ENCODE assay signal across 1 cellular context in the genomic region with DNA sequence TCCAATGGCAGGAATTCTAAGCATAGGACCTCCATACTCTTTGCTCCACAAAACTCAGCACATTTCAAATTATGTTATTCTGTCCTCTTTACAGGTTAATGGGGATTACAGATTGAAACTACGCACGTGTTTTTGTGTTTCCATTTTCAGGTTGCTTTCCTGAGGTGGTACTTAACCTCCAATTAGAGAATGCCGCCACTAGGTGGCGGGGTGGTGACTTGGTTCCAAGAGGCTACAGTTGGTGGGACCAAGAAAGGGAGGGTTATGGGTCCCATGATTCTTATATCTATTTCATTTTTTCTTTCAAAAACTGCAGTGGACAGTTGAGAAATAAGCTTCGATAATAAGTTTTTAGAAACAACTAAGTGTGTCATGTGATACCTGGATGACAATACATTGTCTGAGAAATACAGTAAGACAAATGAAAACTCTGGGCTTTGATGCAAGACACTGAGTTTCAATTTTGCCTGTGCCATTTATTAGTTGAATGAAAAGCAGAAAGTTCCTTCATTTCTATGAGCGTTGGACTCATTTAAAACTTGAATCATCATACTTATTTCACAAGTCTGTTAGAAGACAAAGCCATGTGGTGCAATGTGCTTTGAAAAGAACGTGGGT.
TF ChIP-seq lines count a peak whose summit lies in the region.

No MANE protein-coding gene starts in this region.

TF ChIP-seq in WTC11, 78 proteins besides CTCF, POLR2A, EP300 and RAD21 (continued from another document):
- TF ChIP-seq, protein P1, sequence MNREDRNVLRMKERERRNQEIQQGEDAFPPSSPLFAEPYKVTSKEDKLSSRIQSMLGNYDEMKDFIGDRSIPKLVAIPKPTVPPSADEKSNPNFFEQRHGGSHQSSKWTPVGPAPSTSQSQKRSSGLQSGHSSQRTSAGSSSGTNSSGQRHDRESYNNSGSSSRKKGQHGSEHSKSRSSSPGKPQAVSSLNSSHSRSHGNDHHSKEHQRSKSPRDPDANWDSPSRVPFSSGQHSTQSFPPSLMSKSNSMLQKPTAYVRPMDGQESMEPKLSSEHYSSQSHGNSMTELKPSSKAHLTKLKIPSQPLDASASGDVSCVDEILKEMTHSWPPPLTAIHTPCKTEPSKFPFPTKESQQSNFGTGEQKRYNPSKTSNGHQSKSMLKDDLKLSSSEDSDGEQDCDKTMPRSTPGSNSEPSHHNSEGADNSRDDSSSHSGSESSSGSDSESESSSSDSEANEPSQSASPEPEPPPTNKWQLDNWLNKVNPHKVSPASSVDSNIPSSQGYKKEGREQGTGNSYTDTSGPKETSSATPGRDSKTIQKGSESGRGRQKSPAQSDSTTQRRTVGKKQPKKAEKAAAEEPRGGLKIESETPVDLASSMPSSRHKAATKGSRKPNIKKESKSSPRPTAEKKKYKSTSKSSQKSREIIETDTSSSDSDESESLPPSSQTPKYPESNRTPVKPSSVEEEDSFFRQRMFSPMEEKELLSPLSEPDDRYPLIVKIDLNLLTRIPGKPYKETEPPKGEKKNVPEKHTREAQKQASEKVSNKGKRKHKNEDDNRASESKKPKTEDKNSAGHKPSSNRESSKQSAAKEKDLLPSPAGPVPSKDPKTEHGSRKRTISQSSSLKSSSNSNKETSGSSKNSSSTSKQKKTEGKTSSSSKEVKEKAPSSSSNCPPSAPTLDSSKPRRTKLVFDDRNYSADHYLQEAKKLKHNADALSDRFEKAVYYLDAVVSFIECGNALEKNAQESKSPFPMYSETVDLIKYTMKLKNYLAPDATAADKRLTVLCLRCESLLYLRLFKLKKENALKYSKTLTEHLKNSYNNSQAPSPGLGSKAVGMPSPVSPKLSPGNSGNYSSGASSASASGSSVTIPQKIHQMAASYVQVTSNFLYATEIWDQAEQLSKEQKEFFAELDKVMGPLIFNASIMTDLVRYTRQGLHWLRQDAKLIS (CRISPR knock-in tag; IDR thresholded peaks at IDR 0.05; ENCODE audit: borderline replicate concordance), result no peak
- TF ChIP-seq, protein P2, sequence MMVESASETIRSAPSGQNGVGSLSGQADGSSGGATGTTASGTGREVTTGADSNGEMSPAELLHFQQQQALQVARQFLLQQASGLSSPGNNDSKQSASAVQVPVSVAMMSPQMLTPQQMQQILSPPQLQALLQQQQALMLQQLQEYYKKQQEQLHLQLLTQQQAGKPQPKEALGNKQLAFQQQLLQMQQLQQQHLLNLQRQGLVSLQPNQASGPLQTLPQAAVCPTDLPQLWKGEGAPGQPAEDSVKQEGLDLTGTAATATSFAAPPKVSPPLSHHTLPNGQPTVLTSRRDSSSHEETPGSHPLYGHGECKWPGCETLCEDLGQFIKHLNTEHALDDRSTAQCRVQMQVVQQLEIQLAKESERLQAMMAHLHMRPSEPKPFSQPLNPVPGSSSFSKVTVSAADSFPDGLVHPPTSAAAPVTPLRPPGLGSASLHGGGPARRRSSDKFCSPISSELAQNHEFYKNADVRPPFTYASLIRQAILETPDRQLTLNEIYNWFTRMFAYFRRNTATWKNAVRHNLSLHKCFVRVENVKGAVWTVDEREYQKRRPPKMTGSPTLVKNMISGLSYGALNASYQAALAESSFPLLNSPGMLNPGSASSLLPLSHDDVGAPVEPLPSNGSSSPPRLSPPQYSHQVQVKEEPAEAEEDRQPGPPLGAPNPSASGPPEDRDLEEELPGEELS (CRISPR knock-in tag; IDR thresholded peaks at IDR 0.05), result no peak
- no peak for TF ChIP-seq NFYB (CRISPR knock-in tag; conservative IDR thresholded peaks at IDR 0.05; ENCODE audit: low read depth)
- TF ChIP-seq, protein P3, sequence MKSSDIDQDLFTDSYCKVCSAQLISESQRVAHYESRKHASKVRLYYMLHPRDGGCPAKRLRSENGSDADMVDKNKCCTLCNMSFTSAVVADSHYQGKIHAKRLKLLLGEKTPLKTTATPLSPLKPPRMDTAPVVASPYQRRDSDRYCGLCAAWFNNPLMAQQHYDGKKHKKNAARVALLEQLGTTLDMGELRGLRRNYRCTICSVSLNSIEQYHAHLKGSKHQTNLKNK (CRISPR knock-in tag; IDR thresholded peaks at IDR 0.05), result no peak
